In the genomic region with DNA sequence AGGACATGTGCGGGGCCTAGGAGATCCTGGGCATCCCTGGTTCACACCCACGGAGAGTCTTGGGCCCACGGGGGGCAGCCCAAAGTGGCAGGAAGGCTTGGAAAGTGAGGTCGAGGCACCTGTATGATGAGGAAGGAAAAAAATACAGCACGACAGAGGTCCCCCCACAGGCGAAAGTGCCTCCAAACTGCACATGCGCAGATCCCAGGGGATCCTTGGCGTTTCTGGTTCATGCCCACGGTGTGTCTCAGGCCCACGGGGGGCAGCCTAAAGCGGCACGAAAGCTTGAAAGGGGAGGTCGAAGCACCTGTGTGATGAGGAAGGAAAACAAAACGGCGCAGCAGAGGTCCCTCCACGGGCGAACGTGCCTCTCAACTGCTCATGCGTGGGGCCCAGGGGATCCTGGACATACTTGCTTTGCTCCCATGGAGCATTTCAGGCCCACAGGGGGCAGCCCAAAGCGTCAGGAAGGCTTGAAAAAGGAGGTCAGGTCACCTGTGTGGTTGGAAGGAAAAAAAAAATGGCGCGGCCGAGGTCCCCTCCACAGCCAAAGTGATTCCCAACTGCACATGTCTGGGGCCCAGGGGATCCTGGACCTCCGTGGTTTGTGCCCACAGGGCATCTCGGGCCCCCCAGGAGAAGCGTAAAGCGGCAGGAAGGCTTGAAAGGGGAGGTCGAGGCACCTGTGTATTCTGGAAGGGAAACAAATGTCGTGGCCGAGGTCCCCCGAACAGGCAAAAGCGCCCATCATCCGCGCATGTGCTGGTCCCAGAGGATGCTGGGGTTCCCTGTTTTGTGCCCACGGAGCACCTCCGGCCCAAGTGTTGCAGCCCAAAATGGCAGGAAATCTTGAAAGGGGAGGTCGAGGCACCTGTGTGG, we compare ENCODE assay signal across 21 cellular contexts.
"Had no signal": no experiment of that assay in that cellular context is flagged by ENCODE, and none has a peak within 500 bp of the region (broad histone marks: within the 10 kb centered on the region; RNA-seq: fewer than 3 reads in every experiment).

No MANE protein-coding gene starts in this region.

- ATAC-seq: activated T-cell treated with anti-CD3 and anti-CD28 coated beads, Interleukin-2, amount 50 U/mL, for 72 hours; gastroesophageal sphincter; heart right ventricle; naive thymus-derived CD4-positive, alpha-beta T cell; stimulated activated naive CD8-positive, alpha-beta T cell treated with anti-CD3 and anti-CD28 coated beads, Interleukin-15, amount 100 ng/mL, for 72 hours had no signal

- DNase-seq: activated CD4-positive, alpha-beta memory T cell treated with anti-CD3 and anti-CD28 coated beads for 36 hours; activated gamma-delta T cell treated with Interleukin-2 at 50 U/mL for 16 hours; activated naive CD8-positive, alpha-beta T cell treated with anti-CD3 and anti-CD28 coated beads, Interleukin-2, amount 10 ng/mL, durations not matched to agents 7 days and 5 days; activated T-cell treated with anti-CD3 and anti-CD28 coated beads, Interleukin-2, amount 50 U/mL, for 72 hours; brain microvascular endothelial cell; cerebellar nuclear complex; dermis blood vessel endothelial cell; heart right ventricle; mammary epithelial cell; naive thymus-derived CD4-positive, alpha-beta T cell; stimulated activated naive CD8-positive, alpha-beta T cell treated with anti-CD3 and anti-CD28 coated beads, Interleukin-15, amount 100 ng/mL, for 72 hours; T-helper 1 cell; T1000; testis had no signal

- H3K4me3 ChIP-seq: gastroesophageal sphincter, heart right ventricle, right atrium auricular region, SK-N-MC, smooth muscle cell, testis had no signal

- H3K27ac ChIP-seq: brain microvascular endothelial cell, epithelial cell of prostate, gastroesophageal sphincter, heart right ventricle, neutrophil, right atrium auricular region, SK-N-MC, testis, VCaP had no signal
